Comparison of ENCODE assay signal across 12 cellular contexts in genomic region chr17:68349157-68349556, GRCh38. TPM values are rescaled to one million over a fixed set of nuclear protein-coding genes. Genes with fewer than 3 reads are reported as not detected.
DNase-seq lines count a peak whose midpoint lies in the region; ATAC-seq lines count a peak whose summit lies in the region.
"Had no signal": no experiment of that assay in that cellular context is flagged by ENCODE, and none has a peak within 500 bp of the region (broad histone marks: within the 10 kb centered on the region; RNA-seq: fewer than 3 reads in every experiment).

No MANE protein-coding gene starts in this region.

- peaks cover 0 to 17% of the 10 kb centered on the region in 2 donors for H3K4me1 ChIP-seq in neuronal stem cell (ENCODE audit: control insufficient read depth in 2 of 2, insufficient read depth in 1 of 2, low read depth in 1 of 2, low read length in 2 of 2)

- H2AK5ac ChIP-seq in neuronal stem cell (ENCODE audit: low read depth, low read length) = no peak overlapping the region

- no peak overlapping the region for H3K18ac ChIP-seq in neuronal stem cell (ENCODE audit: low read length)

- no peak overlapping the region for H2BK120ac ChIP-seq in neuronal stem cell (ENCODE audit: low read depth, low read length)

- H3K27ac ChIP-seq in neuronal stem cell (replicated peaks; ENCODE audit: low read length) = no peak overlapping the region

- no CpG with 5 or more reads among the region's 4 CpGs for WGBS in neuronal stem cell (ENCODE audit: extremely low coverage in 2 of 2, insufficient read length in 2 of 2, insufficient replicate concordance in 1 of 2), 2 donors

- H3K27ac Mint-ChIP-seq in effector memory CD8-positive, alpha-beta T cell = peak overlapping the region; percentile 47 to 96
- H3K27ac Mint-ChIP-seq: activated B cell treated with CpG ODN at 0.5 μM for 24 hours, GM23338 had no signal

- ATAC-seq in activated CD4-positive, CD25-positive, alpha-beta regulatory T cell treated with anti-CD3 and anti-CD28 coated beads, Interleukin-2, amount 50 U/mL, for 24 hours = peak; percentile 55 to 77
- peak; percentile 67 for ATAC-seq in GM19351 (IDR thresholded peaks at IDR 0.05; ENCODE audit: unreplicated experiment)
- ATAC-seq in HG03159 (IDR thresholded peaks at IDR 0.05; ENCODE audit: unreplicated experiment) = peak; percentile 51
- no peak for ATAC-seq in effector memory CD8-positive, alpha-beta T cell (replicated peaks)
- no peak for ATAC-seq in HG02840 (IDR thresholded peaks at IDR 0.05; ENCODE audit: low FRiP score, unreplicated experiment)
- ATAC-seq in HG03457 (IDR thresholded peaks at IDR 0.05; ENCODE audit: unreplicated experiment) = no peak
- ATAC-seq: GM23338 had no signal

- no peak overlapping the region for H2AFZ ChIP-seq in neuronal stem cell (ENCODE audit: low read length)
- H2AFZ ChIP-seq: GM23338 had no signal

- no peaks in the 10 kb centered on the region for H3K27me3 ChIP-seq in neuronal stem cell (ENCODE audit: control insufficient read depth in 3 of 3, insufficient read depth in 3 of 3, low read depth in 1 of 3, low read length in 3 of 3)

- H3K79me1 ChIP-seq in neuronal stem cell (ENCODE audit: low read depth, low read length) = no peaks in the 10 kb centered on the region

- H3K4me1 Mint-ChIP-seq in effector memory CD8-positive, alpha-beta T cell (ENCODE audit: low read depth in 2 of 2) = peaks cover 67 to 78% of the 10 kb centered on the region in 2 donors

- H3K4me2 ChIP-seq in neuronal stem cell (ENCODE audit: insufficient read depth, low read length, poor library complexity, severe bottlenecking) = no peak overlapping the region
- H3K4me2 ChIP-seq: GM23338 had no signal

- H3K23ac ChIP-seq in neuronal stem cell (ENCODE audit: low read depth, low read length, poor library complexity) = no peak overlapping the region

- no peak overlapping the region for H4K91ac ChIP-seq in neuronal stem cell (ENCODE audit: low read depth, low read length, poor library complexity)

- H2BK5ac ChIP-seq in neuronal stem cell (ENCODE audit: low read length) = no peak overlapping the region

- no peak overlapping the region for H3K14ac ChIP-seq in neuronal stem cell (ENCODE audit: low read length)

- no peak overlapping the region for H2BK12ac ChIP-seq in neuronal stem cell (ENCODE audit: low read length)

- no peak overlapping the region for H3K4me3 ChIP-seq in neuronal stem cell (ENCODE audit: low read length in 2 of 2)
- H3K4me3 ChIP-seq: GM23338, skin epidermis had no signal

- no peaks in the 10 kb centered on the region for H3K9me3 ChIP-seq in neuronal stem cell (replicated peaks in 1 of 2; ENCODE audit: control insufficient read depth in 2 of 2, insufficient read depth in 1 of 2, low read depth in 1 of 2, low read length in 2 of 2)

- no peak overlapping the region for H3K9ac ChIP-seq in neuronal stem cell (ENCODE audit: low read depth, low read length, poor library complexity)

- DNase-seq in activated CD4-positive, CD25-positive, alpha-beta regulatory T cell treated with anti-CD3 and anti-CD28 coated beads, Interleukin-2, amount 50 U/mL, for 72 hours = no peak
- DNase-seq in effector memory CD8-positive, alpha-beta T cell = no peak
- DNase-seq in neuronal stem cell (ENCODE audit: low spot score) = no peak
- DNase-seq: activated B cell treated with CpG ODN at 0.5 μM for 24 hours, anterior cingulate cortex had no signal

- peak overlapping the region; percentile 81 for H3K4me3 Mint-ChIP-seq in effector memory CD8-positive, alpha-beta T cell
- H3K4me3 Mint-ChIP-seq: activated B cell treated with CpG ODN at 0.5 μM for 24 hours, GM23338 had no signal

- no peak overlapping the region for H2BK15ac ChIP-seq in neuronal stem cell (ENCODE audit: low read length)

- H3K9me3 Mint-ChIP-seq in effector memory CD8-positive, alpha-beta T cell = no peaks in the 10 kb centered on the region
- H3K9me3 Mint-ChIP-seq: activated B cell treated with CpG ODN at 0.5 μM for 24 hours, GM23338 had no signal

- peaks cover 34% of the 10 kb centered on the region for H3K36me3 Mint-ChIP-seq in effector memory CD8-positive, alpha-beta T cell (ENCODE audit: insufficient read depth)

- no peak overlapping the region for H4K8ac ChIP-seq in neuronal stem cell (ENCODE audit: low read depth, low read length)

- peaks cover 0 to 48% of the 10 kb centered on the region in 2 donors for H3K36me3 ChIP-seq in neuronal stem cell (replicated peaks in 1 of 2; ENCODE audit: control insufficient read depth in 2 of 2, insufficient read depth in 2 of 2, low read length in 2 of 2)

- H3K27me3 Mint-ChIP-seq in effector memory CD8-positive, alpha-beta T cell = no peaks in the 10 kb centered on the region

- H3K4ac ChIP-seq in neuronal stem cell (ENCODE audit: low read length) = no peak overlapping the region

RNA-seq across cellular contexts. Expression of gene ARSG, which starts 57.9 kb away (rescaled TPM):
- polyA plus RNA-seq in neuronal stem cell (2013, experiment 1 of 2) = 4.4 TPM
- 4.2 TPM for polyA plus RNA-seq in neuronal stem cell (2013, experiment 2 of 2)

RNA-seq across cellular contexts. Expression of gene SLC16A6, which starts 58.2 kb away (rescaled TPM):
- polyA plus RNA-seq in neuronal stem cell (2013, experiment 1 of 2) = 0.04 TPM
- 0.06 TPM for polyA plus RNA-seq in neuronal stem cell (2013, experiment 2 of 2)
- polyA plus RNA-seq: GM23338 had no signal

Comparison
In these comparisons a context has a peak if more than half of its experiments do, and no peak if none do; other contexts are left out.
1. ATAC-seq: peak in activated CD4-positive, CD25-positive, alpha-beta regulatory T cell treated with anti-CD3 and anti-CD28 coated beads, Interleukin-2, amount 50 U/mL, for 24 hours (2 of 2), GM19351 (single experiment) and HG03159 (single experiment); none in effector memory CD8-positive, alpha-beta T cell (single experiment), HG02840 (single experiment) and HG03457 (single experiment).